Comparison of ENCODE assay signal across 2 cellular contexts in the genomic region with DNA sequence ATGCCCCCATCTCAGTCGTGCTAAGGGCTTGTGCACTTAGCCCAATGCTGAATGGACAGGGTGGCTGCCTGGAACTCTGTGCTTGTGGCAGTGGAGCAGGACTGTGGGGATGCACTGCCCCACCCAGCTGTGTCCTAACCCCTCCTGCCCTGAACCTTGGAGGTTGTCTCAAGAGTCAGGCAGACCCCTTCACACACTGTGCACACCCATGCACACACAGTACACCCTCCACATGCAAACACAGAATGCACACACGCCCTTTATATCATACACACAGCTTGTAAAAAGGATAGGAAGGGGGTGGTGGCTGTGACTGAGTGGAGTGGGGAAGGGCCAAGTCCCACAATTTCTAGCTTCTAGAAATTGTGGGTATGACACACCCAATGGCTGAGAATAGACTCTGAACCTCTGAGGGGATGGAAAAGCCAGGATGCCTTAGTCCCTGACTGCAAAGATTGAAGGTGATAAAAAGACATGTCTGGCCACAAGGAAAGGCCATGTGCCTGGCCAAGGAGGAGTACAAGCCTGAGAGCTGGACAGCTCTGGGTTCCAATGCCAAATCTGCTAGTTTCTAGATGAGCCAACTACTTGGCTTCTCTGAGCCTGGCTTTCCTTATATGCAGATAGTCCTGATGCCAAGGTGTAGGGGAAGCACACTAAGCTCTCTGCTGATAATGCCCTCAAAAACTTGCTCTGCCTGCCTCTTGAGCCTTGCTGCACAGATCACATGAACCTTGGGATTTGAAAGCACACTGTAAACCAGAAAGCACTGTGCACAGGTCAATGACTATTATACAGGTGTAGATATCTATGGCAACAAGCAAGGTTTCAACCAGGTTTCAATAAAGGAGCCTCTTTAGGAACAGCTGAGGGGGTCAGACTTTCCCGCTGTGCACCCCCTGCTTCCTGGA.
TF ChIP-seq lines count a peak whose summit lies in the region.

No MANE protein-coding gene starts in this region.

TF ChIP-seq in H1, 55 proteins besides CTCF, POLR2A, EP300 and RAD21:
- TF ChIP-seq, protein P1, sequence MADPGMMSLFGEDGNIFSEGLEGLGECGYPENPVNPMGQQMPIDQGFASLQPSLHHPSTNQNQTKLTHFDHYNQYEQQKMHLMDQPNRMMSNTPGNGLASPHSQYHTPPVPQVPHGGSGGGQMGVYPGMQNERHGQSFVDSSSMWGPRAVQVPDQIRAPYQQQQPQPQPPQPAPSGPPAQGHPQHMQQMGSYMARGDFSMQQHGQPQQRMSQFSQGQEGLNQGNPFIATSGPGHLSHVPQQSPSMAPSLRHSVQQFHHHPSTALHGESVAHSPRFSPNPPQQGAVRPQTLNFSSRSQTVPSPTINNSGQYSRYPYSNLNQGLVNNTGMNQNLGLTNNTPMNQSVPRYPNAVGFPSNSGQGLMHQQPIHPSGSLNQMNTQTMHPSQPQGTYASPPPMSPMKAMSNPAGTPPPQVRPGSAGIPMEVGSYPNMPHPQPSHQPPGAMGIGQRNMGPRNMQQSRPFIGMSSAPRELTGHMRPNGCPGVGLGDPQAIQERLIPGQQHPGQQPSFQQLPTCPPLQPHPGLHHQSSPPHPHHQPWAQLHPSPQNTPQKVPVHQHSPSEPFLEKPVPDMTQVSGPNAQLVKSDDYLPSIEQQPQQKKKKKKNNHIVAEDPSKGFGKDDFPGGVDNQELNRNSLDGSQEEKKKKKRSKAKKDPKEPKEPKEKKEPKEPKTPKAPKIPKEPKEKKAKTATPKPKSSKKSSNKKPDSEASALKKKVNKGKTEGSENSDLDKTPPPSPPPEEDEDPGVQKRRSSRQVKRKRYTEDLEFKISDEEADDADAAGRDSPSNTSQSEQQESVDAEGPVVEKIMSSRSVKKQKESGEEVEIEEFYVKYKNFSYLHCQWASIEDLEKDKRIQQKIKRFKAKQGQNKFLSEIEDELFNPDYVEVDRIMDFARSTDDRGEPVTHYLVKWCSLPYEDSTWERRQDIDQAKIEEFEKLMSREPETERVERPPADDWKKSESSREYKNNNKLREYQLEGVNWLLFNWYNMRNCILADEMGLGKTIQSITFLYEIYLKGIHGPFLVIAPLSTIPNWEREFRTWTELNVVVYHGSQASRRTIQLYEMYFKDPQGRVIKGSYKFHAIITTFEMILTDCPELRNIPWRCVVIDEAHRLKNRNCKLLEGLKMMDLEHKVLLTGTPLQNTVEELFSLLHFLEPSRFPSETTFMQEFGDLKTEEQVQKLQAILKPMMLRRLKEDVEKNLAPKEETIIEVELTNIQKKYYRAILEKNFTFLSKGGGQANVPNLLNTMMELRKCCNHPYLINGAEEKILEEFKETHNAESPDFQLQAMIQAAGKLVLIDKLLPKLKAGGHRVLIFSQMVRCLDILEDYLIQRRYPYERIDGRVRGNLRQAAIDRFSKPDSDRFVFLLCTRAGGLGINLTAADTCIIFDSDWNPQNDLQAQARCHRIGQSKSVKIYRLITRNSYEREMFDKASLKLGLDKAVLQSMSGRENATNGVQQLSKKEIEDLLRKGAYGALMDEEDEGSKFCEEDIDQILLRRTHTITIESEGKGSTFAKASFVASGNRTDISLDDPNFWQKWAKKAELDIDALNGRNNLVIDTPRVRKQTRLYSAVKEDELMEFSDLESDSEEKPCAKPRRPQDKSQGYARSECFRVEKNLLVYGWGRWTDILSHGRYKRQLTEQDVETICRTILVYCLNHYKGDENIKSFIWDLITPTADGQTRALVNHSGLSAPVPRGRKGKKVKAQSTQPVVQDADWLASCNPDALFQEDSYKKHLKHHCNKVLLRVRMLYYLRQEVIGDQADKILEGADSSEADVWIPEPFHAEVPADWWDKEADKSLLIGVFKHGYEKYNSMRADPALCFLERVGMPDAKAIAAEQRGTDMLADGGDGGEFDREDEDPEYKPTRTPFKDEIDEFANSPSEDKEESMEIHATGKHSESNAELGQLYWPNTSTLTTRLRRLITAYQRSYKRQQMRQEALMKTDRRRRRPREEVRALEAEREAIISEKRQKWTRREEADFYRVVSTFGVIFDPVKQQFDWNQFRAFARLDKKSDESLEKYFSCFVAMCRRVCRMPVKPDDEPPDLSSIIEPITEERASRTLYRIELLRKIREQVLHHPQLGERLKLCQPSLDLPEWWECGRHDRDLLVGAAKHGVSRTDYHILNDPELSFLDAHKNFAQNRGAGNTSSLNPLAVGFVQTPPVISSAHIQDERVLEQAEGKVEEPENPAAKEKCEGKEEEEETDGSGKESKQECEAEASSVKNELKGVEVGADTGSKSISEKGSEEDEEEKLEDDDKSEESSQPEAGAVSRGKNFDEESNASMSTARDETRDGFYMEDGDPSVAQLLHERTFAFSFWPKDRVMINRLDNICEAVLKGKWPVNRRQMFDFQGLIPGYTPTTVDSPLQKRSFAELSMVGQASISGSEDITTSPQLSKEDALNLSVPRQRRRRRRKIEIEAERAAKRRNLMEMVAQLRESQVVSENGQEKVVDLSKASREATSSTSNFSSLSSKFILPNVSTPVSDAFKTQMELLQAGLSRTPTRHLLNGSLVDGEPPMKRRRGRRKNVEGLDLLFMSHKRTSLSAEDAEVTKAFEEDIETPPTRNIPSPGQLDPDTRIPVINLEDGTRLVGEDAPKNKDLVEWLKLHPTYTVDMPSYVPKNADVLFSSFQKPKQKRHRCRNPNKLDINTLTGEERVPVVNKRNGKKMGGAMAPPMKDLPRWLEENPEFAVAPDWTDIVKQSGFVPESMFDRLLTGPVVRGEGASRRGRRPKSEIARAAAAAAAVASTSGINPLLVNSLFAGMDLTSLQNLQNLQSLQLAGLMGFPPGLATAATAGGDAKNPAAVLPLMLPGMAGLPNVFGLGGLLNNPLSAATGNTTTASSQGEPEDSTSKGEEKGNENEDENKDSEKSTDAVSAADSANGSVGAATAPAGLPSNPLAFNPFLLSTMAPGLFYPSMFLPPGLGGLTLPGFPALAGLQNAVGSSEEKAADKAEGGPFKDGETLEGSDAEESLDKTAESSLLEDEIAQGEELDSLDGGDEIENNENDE (IDR thresholded peaks at IDR 0.05; ENCODE audit: insufficient replicate concordance, low read length): no peak
- TF ChIP-seq SUZ12 (IDR thresholded peaks at IDR 0.05; ENCODE audit: low read length) (no peak), POLR2AphosphoS5 (IDR thresholded peaks at IDR 0.05; ENCODE audit: low read depth, low read length) (peak; percentile 50)

TF ChIP-seq in HEK293T, 16 proteins besides CTCF, POLR2A, EP300 and RAD21:
- TF ChIP-seq LEF1 (IDR thresholded peaks at IDR 0.05; ENCODE audit: borderline replicate concordance): no peak
- TF ChIP-seq BHLHE40 (IDR thresholded peaks at IDR 0.05; ENCODE audit: borderline replicate concordance): no peak
- TF ChIP-seq L3MBTL2 (conservative IDR thresholded peaks at IDR 0.05): no peak
- TF ChIP-seq SUZ12 (IDR thresholded peaks at IDR 0.05): no peak
- TF ChIP-seq FOXM1 (IDR thresholded peaks at IDR 0.05; ENCODE audit: borderline replicate concordance): no peak
- no peak for TF ChIP-seq SP1 (IDR thresholded peaks at IDR 0.05)
TF ChIP-seq in HEK293T: peak in this region for 0.
